In genomic region chr1:160083968-160084770, GRCh38 we compare ENCODE assay signal across 8 cellular contexts. TPM values are rescaled to one million over a fixed set of nuclear protein-coding genes. Genes with fewer than 3 reads are reported as not detected.
DNase-seq lines count a peak whose midpoint lies in the region; ATAC-seq lines count a peak whose summit lies in the region.

No MANE protein-coding gene starts in this region.

- H3K9me3 Mint-ChIP-seq in IgD-negative memory B cell = no peaks in the 10 kb centered on the region

- H3K27ac Mint-ChIP-seq in IgD-negative memory B cell = peak overlapping the region in 1 of 3 donors; percentile 40

- H3K36me3 Mint-ChIP-seq in IgD-negative memory B cell = peaks cover 2% of the 10 kb centered on the region

- peak overlapping the region; percentile 8 to 76 (median 64) for H3K4me3 Mint-ChIP-seq in IgD-negative memory B cell

- ATAC-seq in GM18498 (IDR thresholded peaks at IDR 0.05; ENCODE audit: unreplicated experiment) = peak; percentile 79

- peaks cover 4 to 12% (median 4%) of the 10 kb centered on the region in 3 donors for H3K4me1 Mint-ChIP-seq in IgD-negative memory B cell

- H3K27me3 Mint-ChIP-seq in IgD-negative memory B cell = peaks cover 25% of the 10 kb centered on the region

- peak; percentile 44 to 56 (median 52) for DNase-seq in activated CD4-positive, CD25-positive, alpha-beta regulatory T cell (lab: John Stamatoyannopoulos, UW)
- peak; percentile 61 for DNase-seq in central memory CD4-positive, alpha-beta T cell
- DNase-seq in kidney tubule cell (ENCODE audit: low spot score) (peak; percentile 79), HCEC 1CT (no peak), hippocampal formation (lab: John Stamatoyannopoulos, UW) (no peak)
- peak; percentile 78 for DNase-seq in stimulated activated CD4-positive, alpha-beta T cell treated with anti-CD3 and anti-CD28 coated beads, Interleukin-4, amount 100 ng/mL, for 24 hours

RNA-seq across cellular contexts. Expression of gene KCNJ9, which starts 2.8 kb away (rescaled TPM):
- polyA plus RNA-seq in IgD-negative memory B cell = not detected

RNA-seq across cellular contexts. Expression of gene KCNJ10, which starts 14.2 kb away (rescaled TPM):
- not detected for polyA plus RNA-seq in IgD-negative memory B cell

RNA-seq across cellular contexts. Expression of gene IGSF8, which starts 14.2 kb away (rescaled TPM):
- 35.4 TPM for polyA plus RNA-seq in IgD-negative memory B cell

RNA-seq across cellular contexts. Expression of gene ATP1A2, which starts 31.4 kb away (rescaled TPM):
- polyA plus RNA-seq in IgD-negative memory B cell = not detected

RNA-seq across cellular contexts. Expression of gene PIGM, which starts 52.4 kb away (rescaled TPM):
- 1.9 TPM for polyA plus RNA-seq in IgD-negative memory B cell

Comparison
In these comparisons a context has a peak if more than half of its experiments do, and no peak if none do; other contexts are left out.
1. DNase-seq: peak in activated CD4-positive, CD25-positive, alpha-beta regulatory T cell (4 of 4), central memory CD4-positive, alpha-beta T cell (single experiment), kidney tubule cell (single experiment) and stimulated activated CD4-positive, alpha-beta T cell treated with anti-CD3 and anti-CD28 coated beads, Interleukin-4, amount 100 ng/mL, for 24 hours (single experiment); none in HCEC 1CT (single experiment) and hippocampal formation (0 of 2).